ENCODE assay signal across 11 cellular contexts in the genomic region with DNA sequence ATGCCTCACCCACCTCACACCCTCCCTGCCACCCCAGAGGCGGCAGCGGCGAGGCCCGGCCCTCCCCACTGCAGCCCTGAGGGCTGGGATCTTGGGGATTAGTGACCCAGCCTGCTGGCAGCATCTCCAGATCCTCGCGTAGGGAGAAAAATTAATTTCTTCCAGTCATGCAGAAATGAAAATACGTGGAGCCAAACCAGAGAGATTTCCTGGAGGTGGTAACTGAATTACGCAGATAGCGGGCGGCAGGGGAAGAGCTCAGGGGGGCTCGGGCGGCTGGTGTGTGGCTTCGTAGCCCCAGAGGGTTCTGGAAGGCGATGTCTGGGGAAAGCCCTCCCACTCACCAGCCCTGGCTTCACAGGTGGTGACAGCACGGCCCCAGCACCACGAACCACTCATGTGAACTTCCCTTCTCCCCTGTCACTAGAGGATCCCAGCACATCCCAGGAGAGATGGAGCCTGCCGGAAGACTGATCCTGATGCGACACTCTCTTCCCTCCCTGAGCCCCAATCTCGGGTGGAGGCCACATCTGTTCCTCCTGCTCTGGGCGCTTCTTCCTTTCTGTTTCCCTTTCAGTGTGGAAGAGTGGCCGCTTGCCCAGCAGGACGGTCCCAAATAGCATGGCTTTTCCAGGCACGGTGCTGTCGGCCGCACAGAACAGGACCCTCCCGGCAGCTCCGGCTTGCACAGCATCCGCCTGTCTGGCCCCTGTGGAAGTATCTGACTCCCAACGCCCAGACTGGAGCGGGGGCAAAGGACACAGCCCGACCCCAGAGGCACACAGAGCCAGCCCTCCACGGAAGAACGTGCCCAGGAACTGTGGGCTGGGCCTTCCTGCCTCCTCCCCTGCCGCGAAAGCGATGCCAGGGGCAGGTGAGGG. TPM values are rescaled to one million over a fixed set of nuclear protein-coding genes. Genes with fewer than 3 reads are reported as not detected.
DNase-seq lines count a peak whose midpoint lies in the region; ATAC-seq and TF ChIP-seq lines count a peak whose summit lies in the region.
"Had no signal": no experiment of that assay in that cellular context is flagged by ENCODE, and none has a peak within 500 bp of the region (broad histone marks: within the 10 kb centered on the region; RNA-seq: fewer than 3 reads in every experiment).

No MANE protein-coding gene starts in this region.

- H3K27me3 ChIP-seq in neural cell (ENCODE audit: insufficient read depth, low read depth, low read length): peaks cover 12% of the 10 kb centered on the region

- H3K4me3 ChIP-seq in neural cell (ENCODE audit: low read length) (peak overlapping the region; percentile 88), mucosa of descending colon (no peak overlapping the region)

- H3K4me2 ChIP-seq in neural cell (ENCODE audit: low read length): no peak overlapping the region

- intact Hi-C loops in Right ventricle myocardium inferior (cut with DNase I): loop anchor here (1.0 to 2.0 kb wide), 2 partner anchors 16 to 52 kb away; no protein-coding TSS in a partner anchor
- intact Hi-C loops in cardiac septum (cut with DNase I): loop anchor here (1.0 kb wide), 1 partner anchor 53 kb away; no protein-coding TSS in a partner anchor
- intact Hi-C loops in dendritic cell treated with granulocyte-macrophage colony-stimulating factor and Interleukin-4, amounts not matched to agents 40 ng/mL and 50 ng/mL, for 4 days (cut with micrococcal nuclease): loop anchor here (5.0 kb wide), 2 partner anchors 33 to 127 kb away; partner anchors contain the start of gene APRT
- intact Hi-C loops in mucosa of descending colon (cut with DNase I, micrococcal nuclease): no loop called here

- H3K4me1 ChIP-seq in mucosa of descending colon (ENCODE audit: low read depth): peaks cover 13% of the 10 kb centered on the region

- H3K36me3 ChIP-seq in neural cell (ENCODE audit: insufficient read depth, low read length) (no peaks in the 10 kb centered on the region), mucosa of descending colon (ENCODE audit: low read depth) (no peaks in the 10 kb centered on the region)
- H3K36me3 ChIP-seq: brain microvascular endothelial cell had no signal

- H3K27me3 Mint-ChIP-seq in dendritic cell treated with granulocyte-macrophage colony-stimulating factor and Interleukin-4, amounts not matched to agents 40 ng/mL and 50 ng/mL, for 4 days: peaks cover 36% of the 10 kb centered on the region

- H3F3A ChIP-seq in neural cell (ENCODE audit: insufficient read depth, low read length, poor library complexity, severe bottlenecking): no peaks in the 10 kb centered on the region

- no peak overlapping the region for H2AFZ ChIP-seq in neural cell (ENCODE audit: low read depth, low read length)

- TF ChIP-seq CTCF in neural cell (IDR thresholded peaks at IDR 0.05; ENCODE audit: poor library complexity, severe bottlenecking) (no peak), mucosa of descending colon (IDR thresholded peaks at IDR 0.05) (no peak)

- H3K9me2 ChIP-seq in neural cell (ENCODE audit: insufficient read depth, low read length): no peaks in the 10 kb centered on the region

- TF ChIP-seq RAD21 in neural cell (conservative IDR thresholded peaks at IDR 0.05): no peak

- ATAC-seq in Right ventricle myocardium inferior: peak; percentile 47
- ATAC-seq in GM19455 (IDR thresholded peaks at IDR 0.05; ENCODE audit: unreplicated experiment): no peak
- no peak for ATAC-seq in mucosa of descending colon
- ATAC-seq in GM21528 (IDR thresholded peaks at IDR 0.05; ENCODE audit: low FRiP score, unreplicated experiment): no peak

- H3K4me3 Mint-ChIP-seq in dendritic cell treated with granulocyte-macrophage colony-stimulating factor and Interleukin-4, amounts not matched to agents 40 ng/mL and 50 ng/mL, for 4 days: peak overlapping the region; percentile 75

- peaks cover 59% of the 10 kb centered on the region for H3K4me1 Mint-ChIP-seq in dendritic cell treated with granulocyte-macrophage colony-stimulating factor and Interleukin-4, amounts not matched to agents 40 ng/mL and 50 ng/mL, for 4 days (ENCODE audit: low read depth)

- H3K27ac Mint-ChIP-seq in dendritic cell treated with granulocyte-macrophage colony-stimulating factor and Interleukin-4, amounts not matched to agents 40 ng/mL and 50 ng/mL, for 4 days: peak overlapping the region; percentile 69

- peaks cover 14% of the 10 kb centered on the region for H3K36me3 Mint-ChIP-seq in dendritic cell treated with granulocyte-macrophage colony-stimulating factor and Interleukin-4, amounts not matched to agents 40 ng/mL and 50 ng/mL, for 4 days (ENCODE audit: low read depth)

- H3K79me2 ChIP-seq in neural cell (replicated peaks; ENCODE audit: insufficient read depth, low read length): no peaks in the 10 kb centered on the region

- H3K9me3 ChIP-seq in neural cell (ENCODE audit: low read length) (no peaks in the 10 kb centered on the region), mucosa of descending colon (no peaks in the 10 kb centered on the region)

- H3K9me3 Mint-ChIP-seq in dendritic cell treated with granulocyte-macrophage colony-stimulating factor and Interleukin-4, amounts not matched to agents 40 ng/mL and 50 ng/mL, for 4 days: no peaks in the 10 kb centered on the region

- DNase-seq in Right ventricle myocardium inferior (ENCODE audit: missing footprints) (peak; percentile 72), cardiac septum (ENCODE audit: low spot score) (no peak), mucosa of descending colon (no peak), DMS 273 treated with DMSO at 0.1 percent for 48 hours (lab: John Stamatoyannopoulos, UW) (no peak)
- DNase-seq: brain microvascular endothelial cell; NCI-H1417 treated with DMSO at 0.1 percent for 48 hours; stimulated activated CD4-positive, alpha-beta T cell treated with anti-CD3 and anti-CD28 coated beads, Interleukin-4, amount 100 ng/mL, for 24 hours had no signal

- H3K9ac ChIP-seq in neural cell (ENCODE audit: low read length): no peak overlapping the region

- H3K27ac ChIP-seq in neural cell (ENCODE audit: low read length): no peak overlapping the region
- H3K27ac ChIP-seq: brain microvascular endothelial cell had no signal

- H4K20me1 ChIP-seq in neural cell (ENCODE audit: insufficient read depth): no peaks in the 10 kb centered on the region

- no peak for TF ChIP-seq EP300 in neural cell (conservative IDR thresholded peaks at IDR 0.05; ENCODE audit: poor library complexity, severe bottlenecking)

TF ChIP-seq in neural cell, 6 proteins besides CTCF, POLR2A, EP300 and RAD21:
- no peak for TF ChIP-seq EZH2 (IDR thresholded peaks at IDR 0.05; ENCODE audit: borderline replicate concordance, insufficient read depth, low read length, poor library complexity, severe bottlenecking)
- TF ChIP-seq, protein P1, sequence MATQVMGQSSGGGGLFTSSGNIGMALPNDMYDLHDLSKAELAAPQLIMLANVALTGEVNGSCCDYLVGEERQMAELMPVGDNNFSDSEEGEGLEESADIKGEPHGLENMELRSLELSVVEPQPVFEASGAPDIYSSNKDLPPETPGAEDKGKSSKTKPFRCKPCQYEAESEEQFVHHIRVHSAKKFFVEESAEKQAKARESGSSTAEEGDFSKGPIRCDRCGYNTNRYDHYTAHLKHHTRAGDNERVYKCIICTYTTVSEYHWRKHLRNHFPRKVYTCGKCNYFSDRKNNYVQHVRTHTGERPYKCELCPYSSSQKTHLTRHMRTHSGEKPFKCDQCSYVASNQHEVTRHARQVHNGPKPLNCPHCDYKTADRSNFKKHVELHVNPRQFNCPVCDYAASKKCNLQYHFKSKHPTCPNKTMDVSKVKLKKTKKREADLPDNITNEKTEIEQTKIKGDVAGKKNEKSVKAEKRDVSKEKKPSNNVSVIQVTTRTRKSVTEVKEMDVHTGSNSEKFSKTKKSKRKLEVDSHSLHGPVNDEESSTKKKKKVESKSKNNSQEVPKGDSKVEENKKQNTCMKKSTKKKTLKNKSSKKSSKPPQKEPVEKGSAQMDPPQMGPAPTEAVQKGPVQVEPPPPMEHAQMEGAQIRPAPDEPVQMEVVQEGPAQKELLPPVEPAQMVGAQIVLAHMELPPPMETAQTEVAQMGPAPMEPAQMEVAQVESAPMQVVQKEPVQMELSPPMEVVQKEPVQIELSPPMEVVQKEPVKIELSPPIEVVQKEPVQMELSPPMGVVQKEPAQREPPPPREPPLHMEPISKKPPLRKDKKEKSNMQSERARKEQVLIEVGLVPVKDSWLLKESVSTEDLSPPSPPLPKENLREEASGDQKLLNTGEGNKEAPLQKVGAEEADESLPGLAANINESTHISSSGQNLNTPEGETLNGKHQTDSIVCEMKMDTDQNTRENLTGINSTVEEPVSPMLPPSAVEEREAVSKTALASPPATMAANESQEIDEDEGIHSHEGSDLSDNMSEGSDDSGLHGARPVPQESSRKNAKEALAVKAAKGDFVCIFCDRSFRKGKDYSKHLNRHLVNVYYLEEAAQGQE (IDR thresholded peaks at IDR 0.05; ENCODE audit: borderline replicate concordance): no peak
- no peak for TF ChIP-seq MXI1 (conservative IDR thresholded peaks at IDR 0.05; ENCODE audit: poor library complexity, severe bottlenecking)
- no peak for TF ChIP-seq TAF1 (IDR thresholded peaks at IDR 0.05; ENCODE audit: low read depth)
- TF ChIP-seq POLR2AphosphoS5 (IDR thresholded peaks at IDR 0.05): no peak
- TF ChIP-seq SMC3 (conservative IDR thresholded peaks at IDR 0.05; ENCODE audit: poor library complexity): no peak

RNA-seq across cellular contexts. Expression of gene CBFA2T3, which starts 37.8 kb away (rescaled TPM):
- total RNA-seq in Right ventricle myocardium inferior (11.1 TPM), cardiac septum (5.9 TPM), mucosa of descending colon (10 to 100 TPM in 1 of 3 donors, 1 to 10 TPM in 2; 6.9 to 12.8 (median 8.4) TPM)
- 0.74 and 2.1 TPM in 2 replicates for polyA plus RNA-seq in neural cell
- 2.9 and 3.5 TPM in 2 replicates for polyA minus RNA-seq in neural cell

Comparison
In these comparisons a context has a peak if more than half of its experiments do, and no peak if none do; other contexts are left out.
1. intact Hi-C loops: an anchor here in Right ventricle myocardium inferior (1.0 to 2.0 kb wide), cardiac septum (1.0 kb wide) and dendritic cell treated with granulocyte-macrophage colony-stimulating factor and Interleukin-4, amounts not matched to agents 40 ng/mL and 50 ng/mL, for 4 days (5.0 kb wide); none called in mucosa of descending colon.